In the genomic region with DNA sequence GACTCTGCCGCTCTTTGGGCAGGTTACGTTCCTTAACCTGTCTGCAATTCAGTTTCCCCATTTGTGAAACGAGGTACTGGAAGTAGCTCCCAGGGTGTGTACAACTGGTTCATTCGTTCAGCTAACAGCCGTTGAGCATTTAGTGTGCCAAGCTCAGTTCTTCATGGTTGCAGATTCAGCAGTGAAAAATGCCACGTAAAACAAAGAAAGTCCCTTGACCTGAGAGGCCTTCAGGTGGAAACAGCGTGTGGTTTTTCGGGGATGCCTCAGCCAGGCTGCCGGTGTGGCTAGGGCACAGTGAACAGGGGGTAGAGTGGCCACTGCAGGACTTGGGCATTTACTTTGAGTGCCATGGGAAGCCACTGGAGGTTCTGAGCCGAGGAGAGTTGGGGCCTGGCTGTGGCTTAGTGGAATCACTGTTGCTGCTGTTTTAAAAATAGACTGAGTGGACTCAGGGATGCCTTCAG, we compare ENCODE assay signal across 1 cellular context.
TF ChIP-seq lines count a peak whose summit lies in the region.

No MANE protein-coding gene starts in this region.

TF ChIP-seq in H1, 55 proteins besides CTCF, POLR2A, EP300 and RAD21:
- TF ChIP-seq HDAC2 (IDR thresholded peaks at IDR 0.05; ENCODE audit: borderline replicate concordance in 1 of 2, low read depth in 2 of 2, low read length in 2 of 2) (no peak), POLR2AphosphoS5 (IDR thresholded peaks at IDR 0.05; ENCODE audit: low read depth, low read length) (no peak), SIN3A (conservative IDR thresholded peaks at IDR 0.05 in 1 of 2, IDR thresholded peaks at IDR 0.05 in 1 of 2; ENCODE audit: low read depth in 1 of 2, low read length in 2 of 2) (no peak), RBBP5 (IDR thresholded peaks at IDR 0.05; ENCODE audit: borderline replicate concordance, low read depth, low read length) (no peak), SUZ12 (IDR thresholded peaks at IDR 0.05; ENCODE audit: low read length) (no peak), E2F6 (IDR thresholded peaks at IDR 0.05) (no peak), EGR1 (IDR thresholded peaks at IDR 0.05; ENCODE audit: borderline replicate concordance, low read depth, low read length) (no peak), GTF2F1 (IDR thresholded peaks at IDR 0.05; ENCODE audit: borderline replicate concordance, low read depth, low read length) (no peak), HDAC6 (IDR thresholded peaks at IDR 0.05; ENCODE audit: low read depth, low read length) (no peak), POU5F1 (IDR thresholded peaks at IDR 0.05; ENCODE audit: low read depth, low read length) (no peak)
